ENCODE assay signal across 1 cellular context in the genomic region with DNA sequence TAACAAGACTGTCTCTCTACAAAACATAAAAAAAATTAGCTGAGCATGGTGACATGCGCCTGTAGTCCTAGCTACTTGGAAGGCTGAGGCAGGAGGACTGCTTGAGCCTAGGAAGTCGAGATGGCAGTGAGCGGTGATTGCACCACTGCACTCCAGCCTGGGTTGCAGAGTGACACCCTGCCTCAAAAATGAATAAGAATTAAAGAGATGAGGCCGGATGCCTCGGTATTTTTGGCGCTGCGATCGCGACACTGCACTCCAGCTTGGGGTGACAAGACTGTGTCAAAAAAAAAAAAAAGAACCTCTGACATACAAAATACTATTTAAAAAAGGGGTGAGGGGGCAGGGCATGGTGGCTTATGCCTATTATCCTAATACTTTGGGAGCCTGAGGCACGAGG.
TF ChIP-seq lines count a peak whose summit lies in the region.

No MANE protein-coding gene starts in this region.

TF ChIP-seq in HepG2, 621 proteins besides CTCF, POLR2A, EP300 and RAD21:
- TF ChIP-seq SMYD3 (CRISPR knock-in tag; IDR thresholded peaks at IDR 0.05) (no peak), ZBTB20 (CRISPR knock-in tag; IDR thresholded peaks at IDR 0.05; ENCODE audit: borderline replicate concordance, low read depth) (no peak), NFE2L2 (IDR thresholded peaks at IDR 0.05; ENCODE audit: low read length) (no peak), RBFOX2 (IDR thresholded peaks at IDR 0.05; ENCODE audit: low read depth, low read length) (no peak), ZNF121 (CRISPR knock-in tag; IDR thresholded peaks at IDR 0.05) (no peak), MAZ (IDR thresholded peaks at IDR 0.05; ENCODE audit: borderline replicate concordance, low read depth, low read length) (no peak), MAZ (CRISPR knock-in tag; IDR thresholded peaks at IDR 0.05; ENCODE audit: low read depth) (no peak), ZMAT3 (CRISPR knock-in tag; conservative IDR thresholded peaks at IDR 0.05) (no peak), SRSF1 (optimal IDR thresholded peaks at IDR 0.05; ENCODE audit: low read depth, low read length) (no peak), CEBPB (IDR thresholded peaks at IDR 0.05; ENCODE audit: borderline replicate concordance, low read depth, low read length) (no peak), CENPT (CRISPR knock-in tag; IDR thresholded peaks at IDR 0.05; ENCODE audit: low read depth) (no peak), IRF2 (CRISPR knock-in tag; IDR thresholded peaks at IDR 0.05) (no peak)
- TF ChIP-seq, protein P1, sequence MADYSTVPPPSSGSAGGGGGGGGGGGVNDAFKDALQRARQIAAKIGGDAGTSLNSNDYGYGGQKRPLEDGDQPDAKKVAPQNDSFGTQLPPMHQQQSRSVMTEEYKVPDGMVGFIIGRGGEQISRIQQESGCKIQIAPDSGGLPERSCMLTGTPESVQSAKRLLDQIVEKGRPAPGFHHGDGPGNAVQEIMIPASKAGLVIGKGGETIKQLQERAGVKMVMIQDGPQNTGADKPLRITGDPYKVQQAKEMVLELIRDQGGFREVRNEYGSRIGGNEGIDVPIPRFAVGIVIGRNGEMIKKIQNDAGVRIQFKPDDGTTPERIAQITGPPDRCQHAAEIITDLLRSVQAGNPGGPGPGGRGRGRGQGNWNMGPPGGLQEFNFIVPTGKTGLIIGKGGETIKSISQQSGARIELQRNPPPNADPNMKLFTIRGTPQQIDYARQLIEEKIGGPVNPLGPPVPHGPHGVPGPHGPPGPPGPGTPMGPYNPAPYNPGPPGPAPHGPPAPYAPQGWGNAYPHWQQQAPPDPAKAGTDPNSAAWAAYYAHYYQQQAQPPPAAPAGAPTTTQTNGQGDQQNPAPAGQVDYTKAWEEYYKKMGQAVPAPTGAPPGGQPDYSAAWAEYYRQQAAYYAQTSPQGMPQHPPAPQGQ (CRISPR knock-in tag; IDR thresholded peaks at IDR 0.05; ENCODE audit: borderline replicate concordance): no peak
TF ChIP-seq in HepG2: peak in this region for 0.
